29 cellular contexts compared by ENCODE assay signal in genomic region chr7:52091101-52091500, GRCh38.
"Had no signal": no experiment of that assay in that cellular context is flagged by ENCODE, and none has a peak within 500 bp of the region (broad histone marks: within the 10 kb centered on the region; RNA-seq: fewer than 3 reads in every experiment).

No MANE protein-coding gene starts in this region.

- ATAC-seq: activated CD4-positive, alpha-beta T cell treated with anti-CD3 and anti-CD28 coated beads for 36 hours; activated CD8-positive, alpha-beta memory T cell treated with anti-CD3 and anti-CD28 coated beads, Interleukin-2, amount 10 ng/mL, durations not matched to agents 7 days and 5 days; activated CD8-positive, alpha-beta T cell treated with anti-CD3 and anti-CD28 coated beads, Interleukin-2, amount 10 ng/mL, durations not matched to agents 7 days and 5 days; activated naive CD8-positive, alpha-beta T cell treated with anti-CD3 and anti-CD28 coated beads, Interleukin-2, amount 50 U/mL, for 24 hours; body of pancreas; gastroesophageal sphincter; T-helper 17 cell had no signal

- H3K4me3 ChIP-seq: adrenal gland, body of pancreas, colonic mucosa, esophagus squamous epithelium, gastroesophageal sphincter had no signal

- H3K4me1 ChIP-seq: adrenal gland, colonic mucosa, esophagus squamous epithelium had no signal

- H3K9me3 ChIP-seq: adrenal gland, body of pancreas, colonic mucosa, esophagus squamous epithelium had no signal

- H3K27ac ChIP-seq: adrenal gland, body of pancreas, colonic mucosa, epithelial cell of prostate, esophagus squamous epithelium, gastroesophageal sphincter had no signal

- H3K27me3 ChIP-seq: adrenal gland, body of pancreas, colonic mucosa had no signal

- DNase-seq: activated CD4-positive, alpha-beta memory T cell treated with anti-CD3 and anti-CD28 coated beads for 36 hours; activated CD4-positive, alpha-beta T cell treated with anti-CD3 and anti-CD28 coated beads for 36 hours; activated CD4-positive, alpha-beta T cell treated with anti-CD3 and anti-CD28 coated beads, Interleukin-2, amount 10 ng/mL, durations not matched to agents 24 days and 14 days; activated CD4-positive, CD25-positive, alpha-beta regulatory T cell; activated CD4-positive, CD25-positive, alpha-beta regulatory T cell treated with anti-CD3 and anti-CD28 coated beads, Interleukin-2, amount 50 U/mL, for 72 hours; activated CD8-positive, alpha-beta memory T cell treated with anti-CD3 and anti-CD28 coated beads, Interleukin-2, amount 10 ng/mL, durations not matched to agents 7 days and 5 days; activated CD8-positive, alpha-beta memory T cell treated with anti-CD3 and anti-CD28 coated beads, Interleukin-2, amount 50 U/mL, for 4 hours; activated CD8-positive, alpha-beta T cell treated with anti-CD3 and anti-CD28 coated beads, Interleukin-2, amount 10 ng/mL, durations not matched to agents 7 days and 5 days; activated effector memory CD4-positive, alpha-beta T cell treated with anti-CD3 and anti-CD28 coated beads, Interleukin-2, amount 50 U/mL, for 16 hours; activated naive CD4-positive, alpha-beta T cell treated with anti-CD3 and anti-CD28 coated beads for 36 hours; activated naive CD8-positive, alpha-beta T cell treated with anti-CD3 and anti-CD28 coated beads for 36 hours; activated naive CD8-positive, alpha-beta T cell treated with anti-CD3 and anti-CD28 coated beads, Interleukin-2, amount 50 U/mL, for 24 hours; activated T-cell treated with anti-CD3 and anti-CD28 coated beads, Interleukin-2, amount 50 U/mL, for 1 hour; activated T-cell treated with anti-CD3 and anti-CD28 coated beads, Interleukin-2, amount 50 U/mL, for 48 hours; adrenal gland; amygdala; aorta; body of pancreas; central memory CD4-positive, alpha-beta T cell; cerebellar nuclear complex; colonic mucosa; effector CD8-positive, alpha-beta T cell; esophagus squamous epithelium; foreskin melanocyte; T-helper 1 cell; T-helper 17 cell; T1000 had no signal

- H3K36me3 ChIP-seq: adrenal gland, colonic mucosa, esophagus squamous epithelium, gastroesophageal sphincter had no signal
